ENCODE assay signal across 14 cellular contexts in genomic region chr6:87183687-87184086, GRCh38. TPM values are rescaled to one million over a fixed set of nuclear protein-coding genes. Genes with fewer than 3 reads are reported as not detected.
DNase-seq lines count a peak whose midpoint lies in the region; ATAC-seq, FAIRE-seq and TF ChIP-seq lines count a peak whose summit lies in the region.
"Had no signal": no experiment of that assay in that cellular context is flagged by ENCODE, and none has a peak within 500 bp of the region (broad histone marks: within the 10 kb centered on the region; RNA-seq: fewer than 3 reads in every experiment).

No MANE protein-coding gene starts in this region.

- H2AFZ ChIP-seq in HepG2 (ENCODE audit: low read length), result no peak overlapping the region

- intact Hi-C loops in HepG2 (cut with micrococcal nuclease; ENCODE audit: unreplicated experiment) (no loop called here), right lobe of liver (cut with DNase I) (no loop called here), posterior vena cava (cut with DNase I) (no loop called here)

- H3K36me3 ChIP-seq in HepG2 (replicated peaks in 1 of 2; ENCODE audit: control insufficient read depth in 1 of 2, insufficient read depth in 2 of 2, low read length in 2 of 2) (peaks cover 3 to 49% of the 10 kb centered on the region in 2 experiments), right lobe of liver (no peaks in the 10 kb centered on the region)

- POLR2A ChIA-PET in HepG2 (lab: Yijun Ruan, JAX), result no interaction called here

- H3K79me2 ChIP-seq in HepG2 (ENCODE audit: insufficient read depth, low read length), result peaks cover 96% of the 10 kb centered on the region

- no peak for TF ChIP-seq EP300 in HepG2 (IDR thresholded peaks at IDR 0.05; ENCODE audit: low read depth in 2 of 2, low read length in 2 of 2)
- no peak for TF ChIP-seq EP300 in HepG2 (CRISPR knock-in tag; IDR thresholded peaks at IDR 0.05; ENCODE audit: borderline replicate concordance)

- H3K4me1 ChIP-seq in HepG2 (ENCODE audit: insufficient read depth, low read length), result no peaks in the 10 kb centered on the region
- H3K4me1 ChIP-seq in right lobe of liver, result no peaks in the 10 kb centered on the region

- TF ChIP-seq POLR2A in HepG2 (IDR thresholded peaks at IDR 0.05; ENCODE audit: insufficient read depth in 1 of 2, low read depth in 2 of 2, low read length in 2 of 2) (no peak), right lobe of liver (IDR thresholded peaks at IDR 0.05) (no peak)

- DNase-seq in HepG2 (ENCODE audit: low spot score), result no peak
- no peak for DNase-seq in right lobe of liver
- DNase-seq in NCI-H226, result peak; percentile 44
- DNase-seq in anterior cingulate cortex (lab: John Stamatoyannopoulos, UW), result no peak
- DNase-seq in stimulated activated CD4-positive, alpha-beta T cell treated with anti-CD3 and anti-CD28 coated beads, Interleukin-2, amount 100 ng/mL, for 48 hours, result no peak
- DNase-seq in posterior vena cava (ENCODE audit: low spot score), result no peak
- DNase-seq in NCI-H1436 (lab: John Stamatoyannopoulos, UW), result no peak
- DNase-seq: H9; left cardiac atrium; NCI-H1417; NCI-H524; stimulated activated CD4-positive, alpha-beta T cell treated with anti-CD3 and anti-CD28 coated beads, Interleukin-4, amount 100 ng/mL, for 1 hour had no signal

- CTCF ChIA-PET in HepG2 (lab: Yijun Ruan, JAX; ENCODE audit: low intra/inter-chr PET ratio, low total read pairs), result no interaction called here

- H3K9ac ChIP-seq in HepG2 (ENCODE audit: insufficient read depth, low read depth, low read length), result no peak overlapping the region

- TF ChIP-seq RAD21 in HepG2 (CRISPR knock-in tag; IDR thresholded peaks at IDR 0.05), result no peak

- no peak overlapping the region for H3K4me3 ChIP-seq in HepG2 (replicated peaks in 1 of 3; ENCODE audit: insufficient read depth in 1 of 3, low read depth in 2 of 3, low read length in 3 of 3)
- no peak overlapping the region for H3K4me3 ChIP-seq in right lobe of liver

- H3K27ac ChIP-seq in HepG2 (ENCODE audit: extremely low read length, insufficient read depth, low read length) (no peak overlapping the region), right lobe of liver (no peak overlapping the region)

- H3K4me2 ChIP-seq in HepG2 (ENCODE audit: low read depth, low read length), result no peak overlapping the region

- no TSS peak for BruUV-seq in HepG2 (replicated peaks; lab: Mats Ljungman, UMichigan)

- H4K20me1 ChIP-seq in HepG2 (ENCODE audit: insufficient read depth, low read length), result peaks cover 75% of the 10 kb centered on the region

- H3K27me3 ChIP-seq in HepG2 (ENCODE audit: control insufficient read depth in 1 of 2, insufficient read depth in 2 of 2, low read length in 2 of 2), result no peaks in the 10 kb centered on the region
- no peaks in the 10 kb centered on the region for H3K27me3 ChIP-seq in right lobe of liver

- ATAC-seq in HepG2 (no peak), right lobe of liver (no peak), esophagus mucosa (peak; percentile 79)
- ATAC-seq: left cardiac atrium; stimulated activated memory B cell treated with anti-CD40 and anti-IgM and Interleukin-4, amounts not matched to agents 10 μg/mL and 1 μg/mL and 100 μg/mL, for 72 hours had no signal

- 100% methylated on average over 1 of the region's 1 CpG for WGBS in HepG2 (ENCODE audit: low lambda C conversion rate)
- 100% methylated on average over 1 of the region's 1 CpG for WGBS in right lobe of liver (ENCODE audit: insufficient coverage, low coverage, low lambda C conversion rate, missing lambda C conversion rate)

- no peak for FAIRE-seq in HepG2 (lab: Jason Lieb, UNC)

- no peaks in the 10 kb centered on the region for H3K9me3 ChIP-seq in HepG2 (ENCODE audit: low read length)
- H3K9me3 ChIP-seq in right lobe of liver, result no peaks in the 10 kb centered on the region

- TF ChIP-seq CTCF in HepG2 (CRISPR knock-in tag; IDR thresholded peaks at IDR 0.05), result no peak
- no peak for TF ChIP-seq CTCF in right lobe of liver (IDR thresholded peaks at IDR 0.05)

- in situ Hi-C loops in HepG2 (cut with HindIII; ENCODE audit: extremely low pct_ligation_motif_present, low pct_unique_long_range_greater_than_20kb), result no loop called here

TF ChIP-seq in HepG2, 621 proteins besides CTCF, POLR2A, EP300 and RAD21:
- no peak for TF ChIP-seq TAF15 (IDR thresholded peaks at IDR 0.05; ENCODE audit: low read depth, low read length, poor library complexity, severe bottlenecking)
- peak; percentile 11 to 73; a peak in 2 of 4 replicates for TF ChIP-seq MAFK (conservative IDR thresholded peaks at IDR 0.05 in 1 of 2, IDR thresholded peaks at IDR 0.05 in 1 of 2; ENCODE audit: low read length in 2 of 2)
- TF ChIP-seq MAFF (IDR thresholded peaks at IDR 0.05; ENCODE audit: low read depth, low read length), result peak; percentile 48; the same call in 1 of the 2 replicates

RNA-seq across cellular contexts. Expression of gene ZNF292, which starts 28.3 kb away (rescaled TPM):
- total RNA-seq in HepG2 (2016; rRNA removed; fragmentation: Illumina TruSeq; extraction: Trizol) (12.8 and 15.4 TPM in 2 replicates), right lobe of liver (10 to 100 TPM in 5 of 6 experiments, 1 to 10 TPM in 1; 8.7 to 22.0 (median 11.2) TPM), esophagus mucosa (21.6 TPM), posterior vena cava (10 to 100 TPM; 46.5 to 61.2 TPM)
- 70.6 and 73.9 TPM in 2 replicates for total RNA-seq in HepG2 (2016; cell fraction: cytosol; rRNA removed; fragmentation: Illumina TruSeq; extraction: Trizol; ENCODE audit: low read depth)
- total RNA-seq in HepG2 (2016; cell fraction: insoluble cytoplasmic fraction; rRNA removed; fragmentation: Illumina TruSeq; extraction: Trizol), result 12.7 and 13.8 TPM in 2 replicates
- total RNA-seq in HepG2 (2016; cell fraction: membrane; rRNA removed; fragmentation: Illumina TruSeq; extraction: Trizol), result 15.6 and 16.5 TPM in 2 replicates
- 38.9 and 39.3 TPM in 2 replicates for total RNA-seq in HepG2 (2016; cell fraction: nucleus; rRNA removed; fragmentation: Illumina TruSeq; extraction: Trizol)
- 5.6 and 9.9 TPM in 2 replicates for polyA plus RNA-seq in HepG2 (2011; rRNA removed)
- polyA plus RNA-seq in HepG2 (2011; cell fraction: cytosol; rRNA removed), result 1.6 and 2.3 TPM in 2 replicates
- polyA plus RNA-seq in HepG2 (2011; cell fraction: nucleus; rRNA removed), result 14.5 and 16.5 TPM in 2 replicates
- polyA plus RNA-seq in HepG2 (2012), result 8.2 and 8.5 TPM in 2 replicates
- polyA plus RNA-seq in HepG2 (2016; cell fraction: cytosol; fragmentation: Illumina TruSeq; extraction: Trizol; ENCODE audit: low read depth), result 0.14 and 0.21 TPM in 2 replicates
- 4.9 and 5.6 TPM in 2 replicates for polyA plus RNA-seq in HepG2 (2016; cell fraction: insoluble cytoplasmic fraction; fragmentation: Illumina TruSeq; extraction: Trizol; ENCODE audit: low read depth)
- 0.45 and 0.56 TPM in 2 replicates for polyA plus RNA-seq in HepG2 (2016; cell fraction: membrane; fragmentation: Illumina TruSeq; extraction: Trizol; ENCODE audit: low read depth)
- 19.9 and 22.9 TPM in 2 replicates for polyA plus RNA-seq in HepG2 (2016; cell fraction: nucleus; fragmentation: Illumina TruSeq; extraction: Trizol; ENCODE audit: insufficient read depth, low read depth)
- 15.3 and 25.7 TPM in 2 replicates for polyA minus RNA-seq in HepG2 (2011; rRNA and poly(A)+ RNA removed; ENCODE audit: low replicate concordance)
- 14.0 and 14.8 TPM in 2 replicates for polyA minus RNA-seq in HepG2 (2011; cell fraction: cytosol; rRNA and poly(A)+ RNA removed)
- polyA minus RNA-seq in HepG2 (2011; cell fraction: nucleus; rRNA and poly(A)+ RNA removed), result 192 and 247 TPM in 2 replicates
